8 cellular contexts compared by ENCODE assay signal in the genomic region with DNA sequence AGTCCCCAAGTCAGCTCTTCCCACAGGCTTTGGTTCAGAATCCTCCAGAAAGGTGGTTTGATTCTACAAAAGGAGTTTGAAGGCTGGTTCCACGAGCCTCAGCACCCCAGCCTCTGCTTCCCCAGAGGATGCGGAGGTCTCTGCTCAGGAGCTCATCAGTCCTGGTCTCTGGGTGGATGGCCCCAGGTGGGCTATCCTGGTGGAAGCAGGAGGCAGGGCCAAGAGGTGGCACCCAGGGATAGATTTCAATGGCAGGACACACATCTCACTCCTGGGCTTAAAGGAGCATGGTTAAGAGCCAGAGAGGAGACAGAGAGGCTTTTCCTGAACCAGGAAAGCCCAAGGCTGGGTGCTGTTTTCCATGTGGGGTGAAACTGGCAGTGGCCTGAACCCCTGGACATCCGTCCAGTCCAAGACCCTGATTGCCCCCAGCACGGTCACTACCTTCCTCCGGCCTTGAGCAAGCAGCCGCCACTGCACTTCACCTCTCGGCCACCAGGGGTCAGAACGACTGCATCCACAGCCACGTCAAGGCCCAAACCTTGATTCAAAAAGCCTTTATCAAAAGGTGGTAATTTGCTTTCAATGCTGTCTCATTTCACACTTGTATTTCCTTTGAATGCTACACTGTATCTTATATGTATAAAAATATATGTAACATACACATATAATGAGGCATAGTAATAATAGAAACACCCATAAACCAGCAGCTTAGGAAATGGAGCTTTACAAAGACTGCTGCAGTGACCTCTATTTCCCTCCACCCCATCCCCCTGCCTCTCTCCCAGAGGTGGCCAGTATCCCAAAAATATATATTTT. TPM values are rescaled to one million over a fixed set of nuclear protein-coding genes. Genes with fewer than 3 reads are reported as not detected.
DNase-seq lines count a peak whose midpoint lies in the region; ATAC-seq, FAIRE-seq and TF ChIP-seq lines count a peak whose summit lies in the region.

No MANE protein-coding gene starts in this region.

- H3K4me1 ChIP-seq in colonic mucosa (no peaks in the 10 kb centered on the region), liver (ENCODE audit: control insufficient read depth in 4 of 4, insufficient read depth in 4 of 4, low read length in 3 of 4) (no peaks in the 10 kb centered on the region)

- no peaks in the 10 kb centered on the region for H3K9me3 ChIP-seq in colonic mucosa
- no peaks in the 10 kb centered on the region for H3K9me3 ChIP-seq in liver (ENCODE audit: control insufficient read depth in 4 of 4, low read length in 3 of 4)

- FAIRE-seq in GM12891 (lab: Jason Lieb, UNC), result peak; percentile 96

- TF ChIP-seq POLR2A in GM12891 (IDR thresholded peaks at IDR 0.05; ENCODE audit: low read depth, low read length), result no peak

- H3K27me3 ChIP-seq in colonic mucosa, result no peaks in the 10 kb centered on the region
- H3K27me3 ChIP-seq in liver (ENCODE audit: control insufficient read depth in 4 of 4, insufficient read depth in 4 of 4, low read length in 3 of 4), result no peaks in the 10 kb centered on the region

- TF ChIP-seq CTCF in colonic mucosa (IDR thresholded peaks at IDR 0.05) (peak; percentile 99), liver (IDR thresholded peaks at IDR 0.05; ENCODE audit: low read depth, low read length, missing input control) (peak; percentile 99)

- WGBS in liver, result 24% methylated on average over 9 of the region's 9 CpGs

- intact Hi-C loops in colonic mucosa (cut with DNase I), result loop anchor here (2.0 to 5.0 kb wide), 2 partner anchors 103 to 208 kb away; no protein-coding TSS in a partner anchor

- TF ChIP-seq RAD21 in liver (IDR thresholded peaks at IDR 0.05), result peak; percentile 89 to 94

- no peak overlapping the region for H3K27ac ChIP-seq in colonic mucosa
- no peak overlapping the region for H3K27ac ChIP-seq in liver (ENCODE audit: low read depth in 1 of 2, low read length in 2 of 2)

- H3K9ac ChIP-seq in colonic mucosa (ENCODE audit: low read depth in 2 of 2, low read length in 2 of 2) (no peak overlapping the region), liver (ENCODE audit: low read depth in 1 of 2, low read length in 2 of 2) (no peak overlapping the region)

- H3K4me3 ChIP-seq in colonic mucosa, result no peak overlapping the region
- no peak overlapping the region for H3K4me3 ChIP-seq in liver (ENCODE audit: low read depth in 1 of 3, low read length in 3 of 3)

- ATAC-seq in GM19395 (IDR thresholded peaks at IDR 0.05; ENCODE audit: unreplicated experiment), result no peak

- DNase-seq in A172 (ENCODE audit: low spot score), result peak; percentile 27
- no peak for DNase-seq in GM12891 (ENCODE audit: insufficient read length, low spot score)
- peak; percentile 73 for DNase-seq in NCI-H2227 (lab: John Stamatoyannopoulos, UW; ENCODE audit: unreplicated experiment)
- peak; percentile 84 for DNase-seq in activated CD4-positive, alpha-beta T cell treated with anti-CD3 and anti-CD28 coated beads, Interleukin-2, amount 50 U/mL, for 1 hour
- peak; percentile 86 for DNase-seq in colonic mucosa
- DNase-seq in stimulated activated CD4-positive, alpha-beta T cell treated with anti-CD3 and anti-CD28 coated beads, TNF-alpha, amount 100 ng/mL, for 24 hours (ENCODE audit: low read depth in 3 of 3), result peak; percentile 62 to 80 (median 74)

- H3K36me3 ChIP-seq in colonic mucosa (no peaks in the 10 kb centered on the region), liver (ENCODE audit: control insufficient read depth in 4 of 4, insufficient read depth in 3 of 4, low read depth in 1 of 4, low read length in 3 of 4) (no peaks in the 10 kb centered on the region)

TF ChIP-seq in GM12891, 5 proteins besides CTCF, POLR2A, EP300 and RAD21:
- TF ChIP-seq SPI1 (IDR thresholded peaks at IDR 0.05; ENCODE audit: low read depth, low read length), result no peak
TF ChIP-seq in GM12891: peak in this region for 0.

TF ChIP-seq in liver, 16 proteins besides CTCF, POLR2A, EP300 and RAD21:
- TF ChIP-seq, protein P1, sequence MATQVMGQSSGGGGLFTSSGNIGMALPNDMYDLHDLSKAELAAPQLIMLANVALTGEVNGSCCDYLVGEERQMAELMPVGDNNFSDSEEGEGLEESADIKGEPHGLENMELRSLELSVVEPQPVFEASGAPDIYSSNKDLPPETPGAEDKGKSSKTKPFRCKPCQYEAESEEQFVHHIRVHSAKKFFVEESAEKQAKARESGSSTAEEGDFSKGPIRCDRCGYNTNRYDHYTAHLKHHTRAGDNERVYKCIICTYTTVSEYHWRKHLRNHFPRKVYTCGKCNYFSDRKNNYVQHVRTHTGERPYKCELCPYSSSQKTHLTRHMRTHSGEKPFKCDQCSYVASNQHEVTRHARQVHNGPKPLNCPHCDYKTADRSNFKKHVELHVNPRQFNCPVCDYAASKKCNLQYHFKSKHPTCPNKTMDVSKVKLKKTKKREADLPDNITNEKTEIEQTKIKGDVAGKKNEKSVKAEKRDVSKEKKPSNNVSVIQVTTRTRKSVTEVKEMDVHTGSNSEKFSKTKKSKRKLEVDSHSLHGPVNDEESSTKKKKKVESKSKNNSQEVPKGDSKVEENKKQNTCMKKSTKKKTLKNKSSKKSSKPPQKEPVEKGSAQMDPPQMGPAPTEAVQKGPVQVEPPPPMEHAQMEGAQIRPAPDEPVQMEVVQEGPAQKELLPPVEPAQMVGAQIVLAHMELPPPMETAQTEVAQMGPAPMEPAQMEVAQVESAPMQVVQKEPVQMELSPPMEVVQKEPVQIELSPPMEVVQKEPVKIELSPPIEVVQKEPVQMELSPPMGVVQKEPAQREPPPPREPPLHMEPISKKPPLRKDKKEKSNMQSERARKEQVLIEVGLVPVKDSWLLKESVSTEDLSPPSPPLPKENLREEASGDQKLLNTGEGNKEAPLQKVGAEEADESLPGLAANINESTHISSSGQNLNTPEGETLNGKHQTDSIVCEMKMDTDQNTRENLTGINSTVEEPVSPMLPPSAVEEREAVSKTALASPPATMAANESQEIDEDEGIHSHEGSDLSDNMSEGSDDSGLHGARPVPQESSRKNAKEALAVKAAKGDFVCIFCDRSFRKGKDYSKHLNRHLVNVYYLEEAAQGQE (IDR thresholded peaks at IDR 0.05), result no peak
- TF ChIP-seq, protein P2, sequence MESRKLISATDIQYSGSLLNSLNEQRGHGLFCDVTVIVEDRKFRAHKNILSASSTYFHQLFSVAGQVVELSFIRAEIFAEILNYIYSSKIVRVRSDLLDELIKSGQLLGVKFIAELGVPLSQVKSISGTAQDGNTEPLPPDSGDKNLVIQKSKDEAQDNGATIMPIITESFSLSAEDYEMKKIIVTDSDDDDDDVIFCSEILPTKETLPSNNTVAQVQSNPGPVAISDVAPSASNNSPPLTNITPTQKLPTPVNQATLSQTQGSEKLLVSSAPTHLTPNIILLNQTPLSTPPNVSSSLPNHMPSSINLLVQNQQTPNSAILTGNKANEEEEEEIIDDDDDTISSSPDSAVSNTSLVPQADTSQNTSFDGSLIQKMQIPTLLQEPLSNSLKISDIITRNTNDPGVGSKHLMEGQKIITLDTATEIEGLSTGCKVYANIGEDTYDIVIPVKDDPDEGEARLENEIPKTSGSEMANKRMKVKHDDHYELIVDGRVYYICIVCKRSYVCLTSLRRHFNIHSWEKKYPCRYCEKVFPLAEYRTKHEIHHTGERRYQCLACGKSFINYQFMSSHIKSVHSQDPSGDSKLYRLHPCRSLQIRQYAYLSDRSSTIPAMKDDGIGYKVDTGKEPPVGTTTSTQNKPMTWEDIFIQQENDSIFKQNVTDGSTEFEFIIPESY (IDR thresholded peaks at IDR 0.05), result no peak
- TF ChIP-seq SP1 (IDR thresholded peaks at IDR 0.05) (no peak), HNF4G (IDR thresholded peaks at IDR 0.05) (no peak), JUND (IDR thresholded peaks at IDR 0.05) (no peak), TAF1 (conservative IDR thresholded peaks at IDR 0.05) (no peak), NR2F2 (IDR thresholded peaks at IDR 0.05) (no peak), FOXA2 (IDR thresholded peaks at IDR 0.05) (no peak), GABPA (IDR thresholded peaks at IDR 0.05 in 1 of 2, conservative IDR thresholded peaks at IDR 0.05 in 1 of 2) (no peak), RXRA (IDR thresholded peaks at IDR 0.05) (no peak), EGR1 (IDR thresholded peaks at IDR 0.05; ENCODE audit: low read depth in 2 of 2) (no peak), FOXA1 (IDR thresholded peaks at IDR 0.05) (no peak)
- TF ChIP-seq, protein P3, sequence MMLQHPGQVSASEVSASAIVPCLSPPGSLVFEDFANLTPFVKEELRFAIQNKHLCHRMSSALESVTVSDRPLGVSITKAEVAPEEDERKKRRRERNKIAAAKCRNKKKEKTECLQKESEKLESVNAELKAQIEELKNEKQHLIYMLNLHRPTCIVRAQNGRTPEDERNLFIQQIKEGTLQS (IDR thresholded peaks at IDR 0.05), result no peak
- TF ChIP-seq, protein P4, sequence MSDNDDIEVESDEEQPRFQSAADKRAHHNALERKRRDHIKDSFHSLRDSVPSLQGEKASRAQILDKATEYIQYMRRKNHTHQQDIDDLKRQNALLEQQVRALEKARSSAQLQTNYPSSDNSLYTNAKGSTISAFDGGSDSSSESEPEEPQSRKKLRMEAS (IDR thresholded peaks at IDR 0.05), result no peak

RNA-seq across cellular contexts. Expression of a gene that starts 19.3 kb away (rescaled TPM):
- not detected in 2 replicates for total RNA-seq in A172 (2014; rRNA removed; shearing (Covaris generic))
- 2.2 TPM for polyA plus RNA-seq in GM12891 (2012; ENCODE audit: low read depth, missing spikeins)
- total RNA-seq in colonic mucosa (1 to 10 TPM in 1 of 2 donors, under 1 TPM in 1; 0.98 to 1.5 TPM), liver (10 to 100 TPM; 22.9 to 60.6 TPM)
- polyA plus RNA-seq in liver, result 100 to 1,000 TPM in 1 of 2 donors, 10 to 100 TPM in 1; 20.2 to 105 TPM

RNA-seq across cellular contexts. Expression of a gene that starts 32.6 kb away (rescaled TPM):
- 2.1 and 2.9 TPM in 2 replicates for total RNA-seq in A172 (2014; rRNA removed; shearing (Covaris generic))
- polyA plus RNA-seq in GM12891 (2012; ENCODE audit: low read depth, missing spikeins), result 0.35 TPM
- total RNA-seq in colonic mucosa, result 10 to 100 TPM in 1 of 2 donors, 1 to 10 TPM in 1; 6.4 to 29.8 TPM
- total RNA-seq in liver, result 1 to 10 TPM; 4.7 to 6.5 TPM
- polyA plus RNA-seq in liver, result 10 to 100 TPM; 18.1 to 22.5 TPM

RNA-seq across cellular contexts. Expression of a gene that starts 46.9 kb away (rescaled TPM):
- not detected in 2 replicates for total RNA-seq in A172 (2014; rRNA removed; shearing (Covaris generic))
- polyA plus RNA-seq in GM12891 (2012; ENCODE audit: low read depth, missing spikeins), result 0.04 TPM
- 1 to 10 TPM; 1.2 to 4.3 TPM for total RNA-seq in colonic mucosa
- total RNA-seq in liver, result under 1 TPM; 0.23 to 0.42 TPM
- under 1 TPM; 0.07 to 0.17 TPM for polyA plus RNA-seq in liver

Comparison
In these comparisons a context has a peak if more than half of its experiments do, and no peak if none do; other contexts are left out.
1. RNA of a gene that starts 19.3 kb away (total RNA-seq): 22.9 to 60.6 TPM in liver; 0.98 to 1.5 TPM in colonic mucosa and not detected in A172; every median in the first group is over 4 times any median in the second.